Comparison of ENCODE assay signal across 31 cellular contexts in the genomic region with DNA sequence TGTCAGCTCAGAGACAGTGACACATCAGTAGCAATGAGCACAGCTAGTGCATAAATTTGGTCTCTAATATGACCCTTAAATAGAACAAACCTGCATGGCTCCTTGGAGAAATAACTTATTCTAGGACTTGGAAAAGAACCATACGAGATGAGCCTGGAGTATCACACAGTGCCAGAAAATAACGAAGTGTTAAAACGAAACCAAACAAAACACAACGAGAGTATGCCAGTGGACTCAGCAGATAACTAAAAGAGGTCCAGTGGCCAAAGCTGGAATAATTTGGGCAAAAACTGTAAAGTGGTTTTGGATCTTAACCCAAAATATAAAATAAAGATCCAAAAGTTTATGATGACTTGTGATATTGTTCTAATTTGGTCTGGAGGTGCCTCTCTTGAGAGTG.
"Had no signal": no experiment of that assay in that cellular context is flagged by ENCODE, and none has a peak within 500 bp of the region (broad histone marks: within the 10 kb centered on the region; RNA-seq: fewer than 3 reads in every experiment).

No MANE protein-coding gene starts in this region.

- H3K27me3 ChIP-seq: Peyer's patch, SJCRH30 had no signal

- ATAC-seq: PC-3, Right ventricle myocardium inferior, SK-N-SH treated with all-trans-retinoic acid at 6 μM for 48 hours had no signal

- H3K4me2 ChIP-seq: KMS-11 had no signal

- H3K27ac ChIP-seq: KMS-11, Peyer's patch, RWPE1, SJCRH30, SK-N-MC had no signal

- DNase-seq: Karpas-422, KBM-7, MM.1S, MV-4-11, NCI-H1092, NCI-H1105, NCI-H1417 treated with DMSO at 0.1 percent for 48 hours, NCI-H1436 treated with DMSO at 0.1 percent for 48 hours, NCI-H1694 treated with DMSO at 0.1 percent for 48 hours, NCI-H187 treated with DMSO at 0.1 percent for 48 hours, NCI-H2029, NCI-H2081, NCI-H2171 treated with DMSO at 0.1 percent for 48 hours, NCI-H2227 treated with DMSO at 0.1 percent for 48 hours, NCI-H345, NCI-H446, NCI-H510A treated with DMSO at 0.1 percent for 48 hours, NCI-H526, NCI-H69, NCI-H748 treated with DMSO at 0.1 percent for 48 hours, NCI-H82, PC-3, Peyer's patch, SHP77, SIG-M5, SJCRH30 had no signal

- H3K4me3 ChIP-seq: Peyer's patch, SJCRH30, SK-N-MC had no signal

- H3K4me1 ChIP-seq: Peyer's patch, SJCRH30 had no signal

- H3K9ac ChIP-seq: KMS-11 had no signal

- H3K36me3 ChIP-seq: Peyer's patch, SJCRH30 had no signal

- H3K9me3 ChIP-seq: Peyer's patch, SJCRH30 had no signal
